In the genomic region with DNA sequence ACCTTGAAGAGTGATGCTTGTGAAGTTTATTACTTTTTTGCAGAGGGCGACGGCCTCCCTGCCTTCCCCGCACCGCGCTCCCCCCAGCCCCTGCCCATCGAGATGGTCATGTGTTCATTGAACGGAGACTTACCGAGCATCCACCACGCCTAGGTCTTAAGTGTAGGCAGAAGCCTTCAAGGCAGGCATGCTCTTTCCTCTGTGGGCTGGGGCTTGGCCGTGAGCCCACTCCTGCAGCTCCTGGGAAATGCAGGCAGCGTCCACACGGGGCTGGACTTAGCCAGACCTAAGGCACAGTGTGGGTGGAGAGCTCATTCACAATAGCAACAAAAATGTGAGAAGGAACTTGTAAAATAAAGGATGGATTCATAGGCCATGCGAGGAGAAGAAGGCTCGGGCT, we compare ENCODE assay signal across 11 cellular contexts. TPM values are rescaled to one million over a fixed set of nuclear protein-coding genes. Genes with fewer than 3 reads are reported as not detected.
DNase-seq lines count a peak whose midpoint lies in the region; ATAC-seq, FAIRE-seq and TF ChIP-seq lines count a peak whose summit lies in the region.
"Had no signal": no experiment of that assay in that cellular context is flagged by ENCODE, and none has a peak within 500 bp of the region (broad histone marks: within the 10 kb centered on the region; RNA-seq: fewer than 3 reads in every experiment).

No MANE protein-coding gene starts in this region.

- no peak for DNase-seq in activated naive CD4-positive, alpha-beta T cell treated with anti-CD3 and anti-CD28 coated beads, Interleukin-2, amount 10 ng/mL, durations not matched to agents 7 days and 5 days
- DNase-seq in activated naive CD4-positive, alpha-beta T cell treated with anti-CD3 and anti-CD28 coated beads for 36 hours = no peak
- DNase-seq in chondrocyte (ENCODE audit: low spot score) = no peak
- DNase-seq in medulla oblongata (ENCODE audit: extremely low spot score) = peak; percentile 52
- peak; percentile 79 to 90 for DNase-seq in aorta
- DNase-seq in GDM1 (lab: John Stamatoyannopoulos, UW) = no peak
- no peak for DNase-seq in urothelium cell line (ENCODE audit: low spot score)
- DNase-seq: activated CD8-positive, alpha-beta memory T cell treated with anti-CD3 and anti-CD28 coated beads, Interleukin-2, amount 50 U/mL, for 48 hours; CD4-positive, alpha-beta memory T cell; naive B cell had no signal

- CTCF ChIA-PET in activated naive CD4-positive, alpha-beta T cell treated with anti-CD3 and anti-CD28 coated beads, Interleukin-2, amount 10 ng/mL, durations not matched to agents 7 days and 5 days (lab: Charles Lee) = no interaction called here
- CTCF ChIA-PET in activated naive CD4-positive, alpha-beta T cell treated with anti-CD3 and anti-CD28 coated beads for 36 hours (lab: Charles Lee) = no interaction called here

- H3K9me3 ChIP-seq in aorta (ENCODE audit: control insufficient read depth, low read length) = no peaks in the 10 kb centered on the region

- H3K27ac ChIP-seq in aorta (ENCODE audit: low read depth in 1 of 2, low read length in 2 of 2) = no peak overlapping the region

- intact Hi-C loops in activated naive CD4-positive, alpha-beta T cell treated with anti-CD3 and anti-CD28 coated beads for 36 hours (cut with micrococcal nuclease) = no loop called here
- intact Hi-C loops in aorta (cut with DNase I) = no loop called here

- peak overlapping the region; percentile 70 for H3K27ac Mint-ChIP-seq in activated naive CD4-positive, alpha-beta T cell treated with anti-CD3 and anti-CD28 coated beads, Interleukin-2, amount 10 ng/mL, durations not matched to agents 7 days and 5 days
- no peak overlapping the region for H3K27ac Mint-ChIP-seq in activated naive CD4-positive, alpha-beta T cell treated with anti-CD3 and anti-CD28 coated beads for 36 hours
- H3K27ac Mint-ChIP-seq in chondrocyte (ENCODE audit: unreplicated experiment) = peak overlapping the region; percentile 64

- no peaks in the 10 kb centered on the region for H3K4me1 ChIP-seq in aorta (ENCODE audit: control insufficient read depth in 1 of 2, insufficient read depth in 2 of 2, low read length in 2 of 2)

- no peak for FAIRE-seq in urothelium cell line (lab: Jason Lieb, UNC)

- H3K4me3 Mint-ChIP-seq in activated naive CD4-positive, alpha-beta T cell treated with anti-CD3 and anti-CD28 coated beads, Interleukin-2, amount 10 ng/mL, durations not matched to agents 7 days and 5 days = no peak overlapping the region
- no peak overlapping the region for H3K4me3 Mint-ChIP-seq in activated naive CD4-positive, alpha-beta T cell treated with anti-CD3 and anti-CD28 coated beads for 36 hours
- no peak overlapping the region for H3K4me3 Mint-ChIP-seq in chondrocyte (ENCODE audit: unreplicated experiment)
- H3K4me3 Mint-ChIP-seq: CD4-positive, alpha-beta memory T cell had no signal

- H3K36me3 Mint-ChIP-seq in activated naive CD4-positive, alpha-beta T cell treated with anti-CD3 and anti-CD28 coated beads, Interleukin-2, amount 10 ng/mL, durations not matched to agents 7 days and 5 days = peaks cover 46% of the 10 kb centered on the region
- peaks cover 22% of the 10 kb centered on the region for H3K36me3 Mint-ChIP-seq in activated naive CD4-positive, alpha-beta T cell treated with anti-CD3 and anti-CD28 coated beads for 36 hours (ENCODE audit: low read depth)
- H3K36me3 Mint-ChIP-seq in chondrocyte (ENCODE audit: low read depth) = peaks cover 6% of the 10 kb centered on the region

- peak; percentile 34 for TF ChIP-seq CTCF in chondrocyte (IDR thresholded peaks at IDR 0.05)

- ATAC-seq in aorta (ENCODE audit: low FRiP score) = peak; percentile 86
- ATAC-seq in HG03045 (IDR thresholded peaks at IDR 0.05; ENCODE audit: unreplicated experiment) = no peak

- H3K4me3 ChIP-seq in aorta (ENCODE audit: low read length in 2 of 2) = no peak overlapping the region

- 36 to 43% methylated on average over 14 of the region's 14 CpGs for WGBS in aorta, 2 donors

- peaks cover 0 to 2% of the 10 kb centered on the region in 2 donors for H3K36me3 ChIP-seq in aorta (ENCODE audit: control insufficient read depth in 1 of 2, insufficient read depth in 2 of 2, low read length in 1 of 2)

- no peaks in the 10 kb centered on the region for H3K9me3 Mint-ChIP-seq in activated naive CD4-positive, alpha-beta T cell treated with anti-CD3 and anti-CD28 coated beads, Interleukin-2, amount 10 ng/mL, durations not matched to agents 7 days and 5 days
- H3K9me3 Mint-ChIP-seq in activated naive CD4-positive, alpha-beta T cell treated with anti-CD3 and anti-CD28 coated beads for 36 hours = no peaks in the 10 kb centered on the region
- no peaks in the 10 kb centered on the region for H3K9me3 Mint-ChIP-seq in chondrocyte (ENCODE audit: low read depth)
- H3K9me3 Mint-ChIP-seq: CD4-positive, alpha-beta memory T cell; naive B cell had no signal

- H3K27me3 ChIP-seq in aorta (ENCODE audit: control insufficient read depth in 1 of 2, insufficient read depth in 2 of 2, low read length in 1 of 2) = no peaks in the 10 kb centered on the region

- H3K4me1 Mint-ChIP-seq in activated naive CD4-positive, alpha-beta T cell treated with anti-CD3 and anti-CD28 coated beads, Interleukin-2, amount 10 ng/mL, durations not matched to agents 7 days and 5 days = peaks cover 18% of the 10 kb centered on the region
- H3K4me1 Mint-ChIP-seq in activated naive CD4-positive, alpha-beta T cell treated with anti-CD3 and anti-CD28 coated beads for 36 hours (ENCODE audit: low read depth) = peaks cover 12% of the 10 kb centered on the region
- peaks cover 23% of the 10 kb centered on the region for H3K4me1 Mint-ChIP-seq in chondrocyte (ENCODE audit: low read depth)

- H3K27me3 Mint-ChIP-seq in activated naive CD4-positive, alpha-beta T cell treated with anti-CD3 and anti-CD28 coated beads, Interleukin-2, amount 10 ng/mL, durations not matched to agents 7 days and 5 days = no peaks in the 10 kb centered on the region
- no peaks in the 10 kb centered on the region for H3K27me3 Mint-ChIP-seq in activated naive CD4-positive, alpha-beta T cell treated with anti-CD3 and anti-CD28 coated beads for 36 hours (ENCODE audit: low read depth)
- H3K27me3 Mint-ChIP-seq in chondrocyte (ENCODE audit: low read depth) = no peaks in the 10 kb centered on the region
- H3K27me3 Mint-ChIP-seq: CD4-positive, alpha-beta memory T cell; naive B cell had no signal

RNA-seq across cellular contexts. Expression of a gene that starts 19.2 kb away (rescaled TPM):
- 100 to 1,000 TPM; 234 to 250 TPM for total RNA-seq in activated naive CD4-positive, alpha-beta T cell treated with anti-CD3 and anti-CD28 coated beads for 36 hours
- 72.5 to 104 TPM (median 73.2 TPM) in 3 replicates for total RNA-seq in chondrocyte
- 100 to 1,000 TPM; 160 to 231 TPM for total RNA-seq in aorta
- 10 to 100 TPM; 18.7 to 49.3 TPM for polyA plus RNA-seq in aorta

RNA-seq across cellular contexts. Expression of a gene that starts 59.7 kb away (rescaled TPM):
- total RNA-seq in activated naive CD4-positive, alpha-beta T cell treated with anti-CD3 and anti-CD28 coated beads for 36 hours = 1 to 10 TPM; 4.0 to 5.4 TPM
- 16.2 to 19.0 TPM (median 16.2 TPM) in 3 replicates for total RNA-seq in chondrocyte
- total RNA-seq in aorta = 10 to 100 TPM; 14.3 to 34.0 TPM
- polyA plus RNA-seq in aorta = 10 to 100 TPM in 1 of 2 donors, 1 to 10 TPM in 1; 7.3 to 20.7 TPM

RNA-seq across cellular contexts. Expression of a gene that starts 59.8 kb away (rescaled TPM):
- total RNA-seq in activated naive CD4-positive, alpha-beta T cell treated with anti-CD3 and anti-CD28 coated beads for 36 hours = 10 to 100 TPM; 30.3 to 32.1 TPM
- total RNA-seq in chondrocyte (42.6 to 45.4 TPM (median 44.7 TPM) in 3 replicates), aorta (10 to 100 TPM; 36.0 to 61.3 TPM)
- polyA plus RNA-seq in aorta = 10 to 100 TPM; 11.1 to 49.4 TPM

Comparison
In these comparisons a context has a peak if more than half of its experiments do, and no peak if none do; other contexts are left out.
1. DNase-seq: peak in medulla oblongata (single experiment) and aorta (2 of 2); none in activated naive CD4-positive, alpha-beta T cell treated with anti-CD3 and anti-CD28 coated beads, Interleukin-2, amount 10 ng/mL, durations not matched to agents 7 days and 5 days (single experiment), activated naive CD4-positive, alpha-beta T cell treated with anti-CD3 and anti-CD28 coated beads for 36 hours (single experiment), chondrocyte (single experiment), GDM1 (single experiment) and urothelium cell line (single experiment).